8 cellular contexts compared by ENCODE assay signal in genomic region chr11:30342736-30343166, GRCh38. TPM values are rescaled to one million over a fixed set of nuclear protein-coding genes. Genes with fewer than 3 reads are reported as not detected.
DNase-seq lines count a peak whose midpoint lies in the region; ATAC-seq lines count a peak whose summit lies in the region.

No MANE protein-coding gene starts in this region.

- H3K4me1 Mint-ChIP-seq in naive B cell = peaks cover 20 to 41% (median 21%) of the 10 kb centered on the region in 3 donors

- H3K9me3 Mint-ChIP-seq in naive B cell = peaks cover 0 to 4% (median 0%) of the 10 kb centered on the region in 7 donors

- peak; percentile 33 for DNase-seq in KBM-7
- peak; percentile 73 for DNase-seq in naive B cell
- no peak for DNase-seq in UCSD-AML1 (lab: John Stamatoyannopoulos, UW; ENCODE audit: unreplicated experiment)
- DNase-seq in activated CD8-positive, alpha-beta memory T cell treated with anti-CD3 and anti-CD28 coated beads, Interleukin-2, amount 50 U/mL, for 48 hours = no peak
- no peak for DNase-seq in HT-29 (ENCODE audit: low spot score)
- DNase-seq in NCI-H510A (lab: John Stamatoyannopoulos, UW) = no peak

- H3K4me3 Mint-ChIP-seq in naive B cell = peak overlapping the region in 7 of 8 donors; percentile 31 to 69 (median 51)

- peaks cover 0 to 7% of the 10 kb centered on the region in 2 donors for H3K36me3 Mint-ChIP-seq in naive B cell

- ATAC-seq in GM18870 (IDR thresholded peaks at IDR 0.05; ENCODE audit: unreplicated experiment) (peak; percentile 97), HG02571 (IDR thresholded peaks at IDR 0.05; ENCODE audit: unreplicated experiment) (peak; percentile 97), naive B cell (ENCODE audit: low read depth in 2 of 2) (peak; percentile 94 to 97)

- H3K27ac Mint-ChIP-seq in naive B cell = peak overlapping the region; percentile 52 to 96 (median 88)

- in situ Hi-C loops in KBM-7 (cut with MboI; ENCODE audit: low pct_unique_long_range_greater_than_20kb, low sequenced_read_pairs) = no loop called here

- H3K27me3 Mint-ChIP-seq in naive B cell = no peaks in the 10 kb centered on the region

RNA-seq across cellular contexts. Expression of gene ARL14EP, which starts 19.8 kb away (rescaled TPM):
- polyA plus RNA-seq in naive B cell (ENCODE audit: low read depth in 6 of 6) = 100 to 1,000 TPM in 1 of 6 donors, 10 to 100 TPM in 5; 60.4 to 131 (median 92.3) TPM
- 5.5 and 5.6 TPM in 2 replicates for total RNA-seq in HT-29 (2014; rRNA removed; shearing (Covaris generic))

Comparison
In these comparisons a context has a peak if more than half of its experiments do, and no peak if none do; other contexts are left out.
1. DNase-seq: peak in KBM-7 (single experiment) and naive B cell (single experiment); none in UCSD-AML1 (single experiment), activated CD8-positive, alpha-beta memory T cell treated with anti-CD3 and anti-CD28 coated beads, Interleukin-2, amount 50 U/mL, for 48 hours (single experiment), HT-29 (single experiment) and NCI-H510A (single experiment).
2. Peak in every context shown above with its lines, with median percentiles within 50 percentile points of each other: ATAC-seq.